In the genomic region with DNA sequence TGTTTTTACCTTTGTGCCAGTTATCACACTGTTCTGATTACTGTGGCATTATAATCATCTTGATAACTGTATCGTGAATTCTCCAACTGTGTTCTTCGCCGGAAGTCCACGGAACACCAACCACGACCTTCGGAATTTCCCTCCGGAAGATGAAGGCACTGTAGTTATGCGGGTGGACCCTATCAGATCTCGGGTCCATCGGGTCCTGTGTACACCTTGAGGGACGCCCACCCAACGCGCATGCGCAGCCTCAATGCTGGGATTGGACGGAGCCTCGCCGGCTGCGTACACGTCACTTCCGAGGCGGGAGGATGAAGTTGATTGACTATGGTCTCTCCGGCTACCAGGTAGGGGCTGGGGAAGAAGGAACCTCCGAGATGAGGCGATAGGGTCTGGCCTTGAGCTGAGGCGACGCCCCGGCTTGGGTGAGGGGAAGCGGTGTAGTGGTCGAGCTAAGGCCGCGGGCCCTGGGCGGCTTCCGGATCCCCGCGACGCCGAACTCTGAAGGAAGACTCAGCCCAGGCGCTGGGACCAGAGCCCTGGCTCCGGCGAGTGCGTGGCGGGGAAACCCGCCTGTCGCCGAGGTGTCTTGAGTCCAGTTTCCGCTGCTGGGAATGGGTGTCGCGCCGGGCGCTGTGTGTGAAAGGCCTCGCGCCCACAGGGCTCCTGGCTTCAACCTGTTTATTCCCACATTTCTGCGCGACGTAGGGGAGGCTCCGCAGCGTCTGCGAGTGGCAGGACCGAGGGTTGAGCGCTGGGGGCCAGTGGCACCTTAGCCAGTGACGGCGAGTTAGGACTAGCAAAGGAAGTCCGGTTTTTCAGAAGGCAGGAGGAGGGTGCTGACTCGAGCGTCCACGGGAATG, we compare ENCODE assay signal across 1 cellular context.
TF ChIP-seq lines count a peak whose summit lies in the region.

A gene with protein sequence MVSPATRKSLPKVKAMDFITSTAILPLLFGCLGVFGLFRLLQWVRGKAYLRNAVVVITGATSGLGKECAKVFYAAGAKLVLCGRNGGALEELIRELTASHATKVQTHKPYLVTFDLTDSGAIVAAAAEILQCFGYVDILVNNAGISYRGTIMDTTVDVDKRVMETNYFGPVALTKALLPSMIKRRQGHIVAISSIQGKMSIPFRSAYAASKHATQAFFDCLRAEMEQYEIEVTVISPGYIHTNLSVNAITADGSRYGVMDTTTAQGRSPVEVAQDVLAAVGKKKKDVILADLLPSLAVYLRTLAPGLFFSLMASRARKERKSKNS (plus strand): TSS at position 320 of the 863 bp plus-strand sequence. CDS start 8 bp downstream, at position 328.

TF ChIP-seq in HepG2, 621 proteins besides CTCF, POLR2A, EP300 and RAD21 (continued from another document and continues in another):
- TF ChIP-seq, protein P1, sequence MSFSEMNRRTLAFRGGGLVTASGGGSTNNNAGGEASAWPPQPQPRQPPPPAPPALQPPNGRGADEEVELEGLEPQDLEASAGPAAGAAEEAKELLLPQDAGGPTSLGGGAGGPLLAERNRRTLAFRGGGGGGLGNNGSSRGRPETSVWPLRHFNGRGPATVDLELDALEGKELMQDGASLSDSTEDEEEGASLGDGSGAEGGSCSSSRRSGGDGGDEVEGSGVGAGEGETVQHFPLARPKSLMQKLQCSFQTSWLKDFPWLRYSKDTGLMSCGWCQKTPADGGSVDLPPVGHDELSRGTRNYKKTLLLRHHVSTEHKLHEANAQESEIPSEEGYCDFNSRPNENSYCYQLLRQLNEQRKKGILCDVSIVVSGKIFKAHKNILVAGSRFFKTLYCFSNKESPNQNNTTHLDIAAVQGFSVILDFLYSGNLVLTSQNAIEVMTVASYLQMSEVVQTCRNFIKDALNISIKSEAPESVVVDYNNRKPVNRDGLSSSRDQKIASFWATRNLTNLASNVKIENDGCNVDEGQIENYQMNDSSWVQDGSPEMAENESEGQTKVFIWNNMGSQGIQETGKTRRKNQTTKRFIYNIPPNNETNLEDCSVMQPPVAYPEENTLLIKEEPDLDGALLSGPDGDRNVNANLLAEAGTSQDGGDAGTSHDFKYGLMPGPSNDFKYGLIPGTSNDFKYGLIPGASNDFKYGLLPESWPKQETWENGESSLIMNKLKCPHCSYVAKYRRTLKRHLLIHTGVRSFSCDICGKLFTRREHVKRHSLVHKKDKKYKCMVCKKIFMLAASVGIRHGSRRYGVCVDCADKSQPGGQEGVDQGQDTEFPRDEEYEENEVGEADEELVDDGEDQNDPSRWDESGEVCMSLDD (CRISPR knock-in tag; IDR thresholded peaks at IDR 0.05; ENCODE audit: borderline replicate concordance): no peak
- TF ChIP-seq SIN3A (IDR thresholded peaks at IDR 0.05; ENCODE audit: borderline replicate concordance, low read depth, low read length) (peak; percentile 84), ZNF121 (CRISPR knock-in tag; IDR thresholded peaks at IDR 0.05) (peak; percentile 8; the same call in 1 of the 2 replicates), TBP (CRISPR knock-in tag; IDR thresholded peaks at IDR 0.05) (no peak), ZNF775 (CRISPR knock-in tag; IDR thresholded peaks at IDR 0.05; ENCODE audit: borderline replicate concordance) (no peak), PHB2 (IDR thresholded peaks at IDR 0.05; ENCODE audit: partially characterized antibody) (no peak), SALL2 (CRISPR knock-in tag; IDR thresholded peaks at IDR 0.05) (no peak), NR2F6 (IDR thresholded peaks at IDR 0.05) (no peak), NR2F6 (CRISPR knock-in tag; IDR thresholded peaks at IDR 0.05) (0 out of 2 replicates have a peak, but pooled peaks have one; percentile 30), TBX2 (CRISPR knock-in tag; IDR thresholded peaks at IDR 0.05; ENCODE audit: borderline replicate concordance) (peak; percentile 77), ZNF230 (CRISPR knock-in tag; IDR thresholded peaks at IDR 0.05) (no peak), ZBTB3 (CRISPR knock-in tag; IDR thresholded peaks at IDR 0.05; ENCODE audit: borderline replicate concordance, low read depth) (no peak), ZNF17 (CRISPR knock-in tag; IDR thresholded peaks at IDR 0.05) (no peak), NR3C1 (CRISPR knock-in tag; IDR thresholded peaks at IDR 0.05) (no peak), ZNF777 (CRISPR knock-in tag; IDR thresholded peaks at IDR 0.05) (no peak), KLF13 (CRISPR knock-in tag; IDR thresholded peaks at IDR 0.05) (no peak), JDP2 (CRISPR knock-in tag; IDR thresholded peaks at IDR 0.05; ENCODE audit: borderline replicate concordance) (no peak), HOXA9 (CRISPR knock-in tag; IDR thresholded peaks at IDR 0.05; ENCODE audit: borderline replicate concordance) (no peak; the same call in 1 of the 2 replicates), ADNP (CRISPR knock-in tag; IDR thresholded peaks at IDR 0.05) (no peak), SIX4 (CRISPR knock-in tag; IDR thresholded peaks at IDR 0.05) (no peak)
- TF ChIP-seq, protein P2, sequence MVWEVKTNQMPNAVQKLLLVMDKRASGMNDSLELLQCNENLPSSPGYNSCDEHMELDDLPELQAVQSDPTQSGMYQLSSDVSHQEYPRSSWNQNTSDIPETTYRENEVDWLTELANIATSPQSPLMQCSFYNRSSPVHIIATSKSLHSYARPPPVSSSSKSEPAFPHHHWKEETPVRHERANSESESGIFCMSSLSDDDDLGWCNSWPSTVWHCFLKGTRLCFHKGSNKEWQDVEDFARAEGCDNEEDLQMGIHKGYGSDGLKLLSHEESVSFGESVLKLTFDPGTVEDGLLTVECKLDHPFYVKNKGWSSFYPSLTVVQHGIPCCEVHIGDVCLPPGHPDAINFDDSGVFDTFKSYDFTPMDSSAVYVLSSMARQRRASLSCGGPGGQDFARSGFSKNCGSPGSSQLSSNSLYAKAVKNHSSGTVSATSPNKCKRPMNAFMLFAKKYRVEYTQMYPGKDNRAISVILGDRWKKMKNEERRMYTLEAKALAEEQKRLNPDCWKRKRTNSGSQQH (CRISPR knock-in tag; IDR thresholded peaks at IDR 0.05; ENCODE audit: low read depth): 0 out of 2 replicates have a peak, but pooled peaks have one; percentile 79
- TF ChIP-seq, protein P3, sequence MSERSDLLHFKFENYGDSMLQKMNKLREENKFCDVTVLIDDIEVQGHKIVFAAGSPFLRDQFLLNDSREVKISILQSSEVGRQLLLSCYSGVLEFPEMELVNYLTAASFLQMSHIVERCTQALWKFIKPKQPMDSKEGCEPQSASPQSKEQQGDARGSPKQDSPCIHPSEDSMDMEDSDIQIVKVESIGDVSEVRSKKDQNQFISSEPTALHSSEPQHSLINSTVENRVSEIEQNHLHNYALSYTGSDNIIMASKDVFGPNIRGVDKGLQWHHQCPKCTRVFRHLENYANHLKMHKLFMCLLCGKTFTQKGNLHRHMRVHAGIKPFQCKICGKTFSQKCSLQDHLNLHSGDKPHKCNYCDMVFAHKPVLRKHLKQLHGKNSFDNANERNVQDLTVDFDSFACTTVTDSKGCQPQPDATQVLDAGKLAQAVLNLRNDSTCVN (CRISPR knock-in tag; IDR thresholded peaks at IDR 0.05; ENCODE audit: borderline replicate concordance): 0 out of 2 replicates have a peak, but pooled peaks have one; percentile 70
- TF ChIP-seq, protein P4, sequence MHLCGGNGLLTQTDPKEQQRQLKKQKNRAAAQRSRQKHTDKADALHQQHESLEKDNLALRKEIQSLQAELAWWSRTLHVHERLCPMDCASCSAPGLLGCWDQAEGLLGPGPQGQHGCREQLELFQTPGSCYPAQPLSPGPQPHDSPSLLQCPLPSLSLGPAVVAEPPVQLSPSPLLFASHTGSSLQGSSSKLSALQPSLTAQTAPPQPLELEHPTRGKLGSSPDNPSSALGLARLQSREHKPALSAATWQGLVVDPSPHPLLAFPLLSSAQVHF (CRISPR knock-in tag; IDR thresholded peaks at IDR 0.05): no peak; the same call in 1 of the 2 replicates
- TF ChIP-seq, protein P5, sequence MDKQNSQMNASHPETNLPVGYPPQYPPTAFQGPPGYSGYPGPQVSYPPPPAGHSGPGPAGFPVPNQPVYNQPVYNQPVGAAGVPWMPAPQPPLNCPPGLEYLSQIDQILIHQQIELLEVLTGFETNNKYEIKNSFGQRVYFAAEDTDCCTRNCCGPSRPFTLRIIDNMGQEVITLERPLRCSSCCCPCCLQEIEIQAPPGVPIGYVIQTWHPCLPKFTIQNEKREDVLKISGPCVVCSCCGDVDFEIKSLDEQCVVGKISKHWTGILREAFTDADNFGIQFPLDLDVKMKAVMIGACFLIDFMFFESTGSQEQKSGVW (CRISPR knock-in tag; IDR thresholded peaks at IDR 0.05; ENCODE audit: borderline replicate concordance): no peak
- TF ChIP-seq, protein P6, sequence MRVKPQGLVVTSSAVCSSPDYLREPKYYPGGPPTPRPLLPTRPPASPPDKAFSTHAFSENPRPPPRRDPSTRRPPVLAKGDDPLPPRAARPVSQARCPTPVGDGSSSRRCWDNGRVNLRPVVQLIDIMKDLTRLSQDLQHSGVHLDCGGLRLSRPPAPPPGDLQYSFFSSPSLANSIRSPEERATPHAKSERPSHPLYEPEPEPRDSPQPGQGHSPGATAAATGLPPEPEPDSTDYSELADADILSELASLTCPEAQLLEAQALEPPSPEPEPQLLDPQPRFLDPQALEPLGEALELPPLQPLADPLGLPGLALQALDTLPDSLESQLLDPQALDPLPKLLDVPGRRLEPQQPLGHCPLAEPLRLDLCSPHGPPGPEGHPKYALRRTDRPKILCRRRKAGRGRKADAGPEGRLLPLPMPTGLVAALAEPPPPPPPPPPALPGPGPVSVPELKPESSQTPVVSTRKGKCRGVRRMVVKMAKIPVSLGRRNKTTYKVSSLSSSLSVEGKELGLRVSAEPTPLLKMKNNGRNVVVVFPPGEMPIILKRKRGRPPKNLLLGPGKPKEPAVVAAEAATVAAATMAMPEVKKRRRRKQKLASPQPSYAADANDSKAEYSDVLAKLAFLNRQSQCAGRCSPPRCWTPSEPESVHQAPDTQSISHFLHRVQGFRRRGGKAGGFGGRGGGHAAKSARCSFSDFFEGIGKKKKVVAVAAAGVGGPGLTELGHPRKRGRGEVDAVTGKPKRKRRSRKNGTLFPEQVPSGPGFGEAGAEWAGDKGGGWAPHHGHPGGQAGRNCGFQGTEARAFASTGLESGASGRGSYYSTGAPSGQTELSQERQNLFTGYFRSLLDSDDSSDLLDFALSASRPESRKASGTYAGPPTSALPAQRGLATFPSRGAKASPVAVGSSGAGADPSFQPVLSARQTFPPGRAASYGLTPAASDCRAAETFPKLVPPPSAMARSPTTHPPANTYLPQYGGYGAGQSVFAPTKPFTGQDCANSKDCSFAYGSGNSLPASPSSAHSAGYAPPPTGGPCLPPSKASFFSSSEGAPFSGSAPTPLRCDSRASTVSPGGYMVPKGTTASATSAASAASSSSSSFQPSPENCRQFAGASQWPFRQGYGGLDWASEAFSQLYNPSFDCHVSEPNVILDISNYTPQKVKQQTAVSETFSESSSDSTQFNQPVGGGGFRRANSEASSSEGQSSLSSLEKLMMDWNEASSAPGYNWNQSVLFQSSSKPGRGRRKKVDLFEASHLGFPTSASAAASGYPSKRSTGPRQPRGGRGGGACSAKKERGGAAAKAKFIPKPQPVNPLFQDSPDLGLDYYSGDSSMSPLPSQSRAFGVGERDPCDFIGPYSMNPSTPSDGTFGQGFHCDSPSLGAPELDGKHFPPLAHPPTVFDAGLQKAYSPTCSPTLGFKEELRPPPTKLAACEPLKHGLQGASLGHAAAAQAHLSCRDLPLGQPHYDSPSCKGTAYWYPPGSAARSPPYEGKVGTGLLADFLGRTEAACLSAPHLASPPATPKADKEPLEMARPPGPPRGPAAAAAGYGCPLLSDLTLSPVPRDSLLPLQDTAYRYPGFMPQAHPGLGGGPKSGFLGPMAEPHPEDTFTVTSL (CRISPR knock-in tag; IDR thresholded peaks at IDR 0.05; ENCODE audit: borderline replicate concordance): peak; percentile 47; the same call in 1 of the 2 replicates
- TF ChIP-seq, protein P7, sequence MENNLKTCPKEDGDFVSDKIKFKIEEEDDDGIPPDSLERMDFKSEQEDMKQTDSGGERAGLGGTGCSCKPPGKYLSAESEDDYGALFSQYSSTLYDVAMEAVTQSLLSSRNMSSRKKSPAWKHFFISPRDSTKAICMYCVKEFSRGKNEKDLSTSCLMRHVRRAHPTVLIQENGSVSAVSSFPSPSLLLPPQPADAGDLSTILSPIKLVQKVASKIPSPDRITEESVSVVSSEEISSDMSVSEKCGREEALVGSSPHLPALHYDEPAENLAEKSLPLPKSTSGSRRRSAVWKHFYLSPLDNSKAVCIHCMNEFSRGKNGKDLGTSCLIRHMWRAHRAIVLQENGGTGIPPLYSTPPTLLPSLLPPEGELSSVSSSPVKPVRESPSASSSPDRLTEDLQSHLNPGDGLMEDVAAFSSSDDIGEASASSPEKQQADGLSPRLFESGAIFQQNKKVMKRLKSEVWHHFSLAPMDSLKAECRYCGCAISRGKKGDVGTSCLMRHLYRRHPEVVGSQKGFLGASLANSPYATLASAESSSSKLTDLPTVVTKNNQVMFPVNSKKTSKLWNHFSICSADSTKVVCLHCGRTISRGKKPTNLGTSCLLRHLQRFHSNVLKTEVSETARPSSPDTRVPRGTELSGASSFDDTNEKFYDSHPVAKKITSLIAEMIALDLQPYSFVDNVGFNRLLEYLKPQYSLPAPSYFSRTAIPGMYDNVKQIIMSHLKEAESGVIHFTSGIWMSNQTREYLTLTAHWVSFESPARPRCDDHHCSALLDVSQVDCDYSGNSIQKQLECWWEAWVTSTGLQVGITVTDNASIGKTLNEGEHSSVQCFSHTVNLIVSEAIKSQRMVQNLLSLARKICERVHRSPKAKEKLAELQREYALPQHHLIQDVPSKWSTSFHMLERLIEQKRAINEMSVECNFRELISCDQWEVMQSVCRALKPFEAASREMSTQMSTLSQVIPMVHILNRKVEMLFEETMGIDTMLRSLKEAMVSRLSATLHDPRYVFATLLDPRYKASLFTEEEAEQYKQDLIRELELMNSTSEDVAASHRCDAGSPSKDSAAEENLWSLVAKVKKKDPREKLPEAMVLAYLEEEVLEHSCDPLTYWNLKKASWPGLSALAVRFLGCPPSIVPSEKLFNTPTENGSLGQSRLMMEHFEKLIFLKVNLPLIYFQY (CRISPR knock-in tag; IDR thresholded peaks at IDR 0.05; ENCODE audit: borderline replicate concordance): no peak
- TF ChIP-seq, protein P8, sequence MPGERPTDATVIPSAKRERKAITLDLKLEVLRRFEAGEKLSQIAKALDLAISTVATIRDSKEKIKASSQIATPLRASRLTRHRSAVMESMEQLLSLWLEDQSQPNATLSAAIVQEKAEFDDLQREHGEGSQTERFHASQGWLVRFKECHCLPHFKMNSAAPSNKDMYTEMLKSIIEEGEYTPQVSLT (CRISPR knock-in tag; IDR thresholded peaks at IDR 0.05; ENCODE audit: borderline replicate concordance, low read depth): no peak
- TF ChIP-seq, protein P9, sequence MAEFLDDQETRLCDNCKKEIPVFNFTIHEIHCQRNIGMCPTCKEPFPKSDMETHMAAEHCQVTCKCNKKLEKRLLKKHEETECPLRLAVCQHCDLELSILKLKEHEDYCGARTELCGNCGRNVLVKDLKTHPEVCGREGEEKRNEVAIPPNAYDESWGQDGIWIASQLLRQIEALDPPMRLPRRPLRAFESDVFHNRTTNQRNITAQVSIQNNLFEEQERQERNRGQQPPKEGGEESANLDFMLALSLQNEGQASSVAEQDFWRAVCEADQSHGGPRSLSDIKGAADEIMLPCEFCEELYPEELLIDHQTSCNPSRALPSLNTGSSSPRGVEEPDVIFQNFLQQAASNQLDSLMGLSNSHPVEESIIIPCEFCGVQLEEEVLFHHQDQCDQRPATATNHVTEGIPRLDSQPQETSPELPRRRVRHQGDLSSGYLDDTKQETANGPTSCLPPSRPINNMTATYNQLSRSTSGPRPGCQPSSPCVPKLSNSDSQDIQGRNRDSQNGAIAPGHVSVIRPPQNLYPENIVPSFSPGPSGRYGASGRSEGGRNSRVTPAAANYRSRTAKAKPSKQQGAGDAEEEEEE (CRISPR knock-in tag; IDR thresholded peaks at IDR 0.05; ENCODE audit: borderline replicate concordance): peak; percentile 81; the same call in 1 of the 2 replicates
- TF ChIP-seq, protein P10, sequence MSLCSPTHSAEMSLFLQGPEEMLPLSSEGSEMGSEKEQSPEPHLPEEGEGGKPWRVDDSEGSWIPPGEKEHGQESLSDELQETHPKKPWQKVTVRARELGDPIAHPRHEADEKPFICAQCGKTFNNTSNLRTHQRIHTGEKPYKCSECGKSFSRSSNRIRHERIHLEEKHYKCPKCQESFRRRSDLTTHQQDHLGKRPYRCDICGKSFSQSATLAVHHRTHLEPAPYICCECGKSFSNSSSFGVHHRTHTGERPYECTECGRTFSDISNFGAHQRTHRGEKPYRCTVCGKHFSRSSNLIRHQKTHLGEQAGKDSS (CRISPR knock-in tag; IDR thresholded peaks at IDR 0.05; ENCODE audit: borderline replicate concordance, low read depth): no peak; the same call in 1 of the 2 replicates
